Comparison of ENCODE assay signal across 9 cellular contexts in genomic region chr6:109322825-109323580, GRCh38. TPM values are rescaled to one million over a fixed set of nuclear protein-coding genes. Genes with fewer than 3 reads are reported as not detected.
DNase-seq lines count a peak whose midpoint lies in the region; ATAC-seq, FAIRE-seq and TF ChIP-seq lines count a peak whose summit lies in the region.
"Had no signal": no experiment of that assay in that cellular context is flagged by ENCODE, and none has a peak within 500 bp of the region (broad histone marks: within the 10 kb centered on the region; RNA-seq: fewer than 3 reads in every experiment).

No MANE protein-coding gene starts in this region.

- H3K9me3 Mint-ChIP-seq in activated naive CD8-positive, alpha-beta T cell treated with anti-CD3 and anti-CD28 coated beads, Interleukin-2, amount 10 ng/mL, durations not matched to agents 7 days and 5 days: peaks cover 8% of the 10 kb centered on the region
- H3K9me3 Mint-ChIP-seq in naive B cell: peaks cover 0 to 3% (median 0%) of the 10 kb centered on the region in 7 donors
- H3K9me3 Mint-ChIP-seq: immature natural killer cell had no signal

- CTCF ChIA-PET in GM10248 (lab: Yijun Ruan, JAX): interaction anchor here (1.5 kb wide), 1 partner anchor 15 kb away, joined by 3 read pairs; no protein-coding TSS in a partner anchor

- H3K4me1 Mint-ChIP-seq in activated naive CD8-positive, alpha-beta T cell treated with anti-CD3 and anti-CD28 coated beads, Interleukin-2, amount 10 ng/mL, durations not matched to agents 7 days and 5 days: peaks cover 7% of the 10 kb centered on the region
- H3K4me1 Mint-ChIP-seq in naive B cell: peaks cover 5 to 31% (median 15%) of the 10 kb centered on the region in 3 donors

- no peak for DNase-seq in GM12891 (ENCODE audit: insufficient read length, low spot score)
- DNase-seq in activated naive CD8-positive, alpha-beta T cell treated with anti-CD3 and anti-CD28 coated beads, Interleukin-2, amount 10 ng/mL, durations not matched to agents 7 days and 5 days: no peak
- DNase-seq in naive B cell: peak; percentile 15
- no peak for DNase-seq in retina
- no peak for DNase-seq in GM10248 (ENCODE audit: extremely low spot score)
- no peak for DNase-seq in NCI-H69 (lab: John Stamatoyannopoulos, UW)
- DNase-seq: immature natural killer cell had no signal

- peak; percentile 38 for ATAC-seq in HG03175 (IDR thresholded peaks at IDR 0.05; ENCODE audit: unreplicated experiment)
- ATAC-seq in activated naive CD8-positive, alpha-beta T cell treated with anti-CD3 and anti-CD28 coated beads, Interleukin-2, amount 10 ng/mL, durations not matched to agents 7 days and 5 days (ENCODE audit: low read depth): no peak
- ATAC-seq in naive B cell (ENCODE audit: low read depth in 2 of 2): peak; percentile 64 to 79
- ATAC-seq in HG03442 (IDR thresholded peaks at IDR 0.05; ENCODE audit: unreplicated experiment): no peak

- H3K36me3 Mint-ChIP-seq in activated naive CD8-positive, alpha-beta T cell treated with anti-CD3 and anti-CD28 coated beads, Interleukin-2, amount 10 ng/mL, durations not matched to agents 7 days and 5 days: peaks cover 2% of the 10 kb centered on the region
- H3K36me3 Mint-ChIP-seq in naive B cell: no peaks in the 10 kb centered on the region
- H3K36me3 Mint-ChIP-seq: immature natural killer cell had no signal

- peaks cover 2% of the 10 kb centered on the region for H3K27me3 Mint-ChIP-seq in activated naive CD8-positive, alpha-beta T cell treated with anti-CD3 and anti-CD28 coated beads, Interleukin-2, amount 10 ng/mL, durations not matched to agents 7 days and 5 days
- no peaks in the 10 kb centered on the region for H3K27me3 Mint-ChIP-seq in naive B cell

- peak overlapping the region; percentile 52 for H3K27ac Mint-ChIP-seq in activated naive CD8-positive, alpha-beta T cell treated with anti-CD3 and anti-CD28 coated beads, Interleukin-2, amount 10 ng/mL, durations not matched to agents 7 days and 5 days
- peak overlapping the region in 2 of 6 donors; percentile 12 to 66 for H3K27ac Mint-ChIP-seq in naive B cell

- TF ChIP-seq CTCF in GM10248 (IDR thresholded peaks at IDR 0.05; ENCODE audit: control extremely low read depth, extremely low read depth, low read depth, missing control alignments): no peak

- no peak for TF ChIP-seq POLR2A in GM12891 (IDR thresholded peaks at IDR 0.05; ENCODE audit: low read depth, low read length)

- peak overlapping the region; percentile 46 for H3K4me3 Mint-ChIP-seq in activated naive CD8-positive, alpha-beta T cell treated with anti-CD3 and anti-CD28 coated beads, Interleukin-2, amount 10 ng/mL, durations not matched to agents 7 days and 5 days
- peak overlapping the region in 7 of 8 donors; percentile 3 to 43 (median 35) for H3K4me3 Mint-ChIP-seq in naive B cell
- H3K4me3 Mint-ChIP-seq: immature natural killer cell had no signal

- POLR2A ChIA-PET in activated naive CD8-positive, alpha-beta T cell treated with anti-CD3 and anti-CD28 coated beads, Interleukin-2, amount 10 ng/mL, durations not matched to agents 7 days and 5 days (lab: Charles Lee): no interaction called here
- POLR2A ChIA-PET in GM10248 (lab: Yijun Ruan, JAX): no interaction called here

- FAIRE-seq in GM12891 (lab: Jason Lieb, UNC): peak; percentile 78

TF ChIP-seq in GM12891, 5 proteins besides CTCF, POLR2A, EP300 and RAD21:
- TF ChIP-seq POLR2AphosphoS5 (IDR thresholded peaks at IDR 0.05; ENCODE audit: low read depth, low read length): no peak
- no peak for TF ChIP-seq TAF1 (IDR thresholded peaks at IDR 0.05; ENCODE audit: low read depth, low read length)
- no peak for TF ChIP-seq PAX5 (IDR thresholded peaks at IDR 0.05; ENCODE audit: insufficient read depth, low read length, severe bottlenecking)
- TF ChIP-seq SPI1 (IDR thresholded peaks at IDR 0.05; ENCODE audit: low read depth, low read length): peak; percentile 72
- TF ChIP-seq POU2F2 (IDR thresholded peaks at IDR 0.05; ENCODE audit: low read depth, low read length): no peak

RNA-seq across cellular contexts. Expression of gene CD164, which starts 59.3 kb away (rescaled TPM):
- 130 TPM for polyA plus RNA-seq in GM12891 (2012; ENCODE audit: low read depth, missing spikeins)
- 100 to 1,000 TPM; 250 to 252 TPM for total RNA-seq in activated naive CD8-positive, alpha-beta T cell treated with anti-CD3 and anti-CD28 coated beads, Interleukin-2, amount 10 ng/mL, durations not matched to agents 7 days and 5 days
- 100 to 1,000 TPM; 215 to 341 (median 245) TPM for polyA plus RNA-seq in naive B cell (ENCODE audit: low read depth in 6 of 6)

Comparison
In these comparisons a context has a peak if more than half of its experiments do, and no peak if none do; other contexts are left out.
1. ATAC-seq: peak in HG03175 (single experiment) and naive B cell (2 of 2); none in activated naive CD8-positive, alpha-beta T cell treated with anti-CD3 and anti-CD28 coated beads, Interleukin-2, amount 10 ng/mL, durations not matched to agents 7 days and 5 days (single experiment) and HG03442 (single experiment).